In genomic region chr4:11165052-11165451, GRCh38 we compare ENCODE assay signal across 21 cellular contexts.
DNase-seq lines count a peak whose midpoint lies in the region; ATAC-seq and TF ChIP-seq lines count a peak whose summit lies in the region.
"Had no signal": no experiment of that assay in that cellular context is flagged by ENCODE, and none has a peak within 500 bp of the region (broad histone marks: within the 10 kb centered on the region; RNA-seq: fewer than 3 reads in every experiment).

No MANE protein-coding gene starts in this region.

- H3K79me1 ChIP-seq in trophoblast cell (ENCODE audit: low read length): no peaks in the 10 kb centered on the region

- no peak overlapping the region for H2BK120ac ChIP-seq in trophoblast cell (ENCODE audit: insufficient read depth, low read length, poor library complexity)

- no peak for TF ChIP-seq CTCF in hepatocyte (IDR thresholded peaks at IDR 0.05; ENCODE audit: poor library complexity)
- TF ChIP-seq CTCF in OCI-LY7 (conservative IDR thresholded peaks at IDR 0.05; ENCODE audit: low read length): no peak
- no peak for TF ChIP-seq CTCF in endodermal cell (conservative IDR thresholded peaks at IDR 0.05)

- H2AFZ ChIP-seq in hepatocyte (no peak overlapping the region), trophoblast cell (ENCODE audit: insufficient read depth, low read length, poor library complexity) (no peak overlapping the region), OCI-LY7 (ENCODE audit: low read length) (no peak overlapping the region)

- CTCF ChIA-PET in OCI-LY7 (lab: Charles Lee; ENCODE audit: unreplicated experiment): no interaction called here

- peaks cover 14% of the 10 kb centered on the region for H3K36me3 Mint-ChIP-seq in endodermal cell (ENCODE audit: low read depth)

- ATAC-seq in HG02642 (IDR thresholded peaks at IDR 0.05; ENCODE audit: poor library complexity, unreplicated experiment): no peak
- ATAC-seq: A549, HepG2 had no signal

- no TSS peak for BruUV-seq in OCI-LY7 (replicated peaks; lab: Mats Ljungman, UMichigan)

- H3K9me2 ChIP-seq in hepatocyte (replicated peaks; ENCODE audit: insufficient read depth) (no peaks in the 10 kb centered on the region), OCI-LY7 (ENCODE audit: insufficient read depth, low read length) (no peaks in the 10 kb centered on the region)

- no peak overlapping the region for H3K4ac ChIP-seq in trophoblast cell (ENCODE audit: low read depth, low read length)

- intact Hi-C loops in posterior vena cava (cut with DNase I) (no loop called here), OCI-LY7 (cut with micrococcal nuclease; ENCODE audit: unreplicated experiment) (no loop called here)

- H3K27ac ChIP-seq in hepatocyte (no peak overlapping the region), trophoblast cell (ENCODE audit: low read depth, low read length) (no peak overlapping the region), OCI-LY7 (ENCODE audit: low read depth, low read length, poor library complexity, severe bottlenecking) (no peak overlapping the region), endodermal cell (ENCODE audit: low read depth, low read length) (no peak overlapping the region)
- H3K27ac ChIP-seq: A549; BLaER1 treated with 17β-estradiol and CSF1 and Interleukin-3, amounts not matched to agents 10 nM and 100 nM; SK-N-MC had no signal

- peaks cover 18% of the 10 kb centered on the region for H3K4me1 Mint-ChIP-seq in endodermal cell

- no peak overlapping the region for H2BK5ac ChIP-seq in trophoblast cell (ENCODE audit: low read depth, low read length, poor library complexity)

- no peak overlapping the region for H3K23ac ChIP-seq in trophoblast cell (ENCODE audit: low read length)

- H3K9me3 Mint-ChIP-seq in endodermal cell: peaks cover 9% of the 10 kb centered on the region

- H3K4me1 ChIP-seq in hepatocyte (ENCODE audit: insufficient read depth): no peaks in the 10 kb centered on the region
- no peaks in the 10 kb centered on the region for H3K4me1 ChIP-seq in trophoblast cell (ENCODE audit: control insufficient read depth in 1 of 2, insufficient read depth in 2 of 2, low read length in 2 of 2)
- no peaks in the 10 kb centered on the region for H3K4me1 ChIP-seq in OCI-LY7 (ENCODE audit: insufficient read depth, low read length, poor library complexity, severe bottlenecking)
- H3K4me1 ChIP-seq in endodermal cell (ENCODE audit: control insufficient read depth, insufficient read depth, low read length): no peaks in the 10 kb centered on the region
- H3K4me1 ChIP-seq: A549; BLaER1 treated with 17β-estradiol and CSF1 and Interleukin-3, amounts not matched to agents 10 nM and 100 nM had no signal

- H3K27me3 ChIP-seq in hepatocyte: no peaks in the 10 kb centered on the region
- no peaks in the 10 kb centered on the region for H3K27me3 ChIP-seq in trophoblast cell (ENCODE audit: insufficient read depth, low read length)
- no peaks in the 10 kb centered on the region for H3K27me3 ChIP-seq in endodermal cell (ENCODE audit: control insufficient read depth, insufficient read depth, low read length, poor library complexity, severe bottlenecking)
- H3K27me3 ChIP-seq: BLaER1 treated with 17β-estradiol and CSF1 and Interleukin-3, amounts not matched to agents 10 nM and 100 nM had no signal

- H3K9ac ChIP-seq in trophoblast cell (ENCODE audit: low read length) (no peak overlapping the region), endodermal cell (ENCODE audit: extremely low read depth, low read length, poor library complexity, severe bottlenecking) (no peak overlapping the region)
- H3K9ac ChIP-seq: BLaER1 treated with 17β-estradiol and CSF1 and Interleukin-3, amounts not matched to agents 10 nM and 100 nM had no signal

- H3K4me3 Mint-ChIP-seq in endodermal cell: no peak overlapping the region

- POLR2A ChIA-PET in OCI-LY7 (lab: Charles Lee): interaction anchor here (0.6 kb wide), 2 partner anchors 10 to 126 kb away, joined by 3 read pairs; no protein-coding TSS in a partner anchor

- no peaks in the 10 kb centered on the region for H3K27me3 Mint-ChIP-seq in endodermal cell (ENCODE audit: insufficient read depth)

- no peak overlapping the region for H3K4me3 ChIP-seq in hepatocyte
- no peak overlapping the region for H3K4me3 ChIP-seq in trophoblast cell (ENCODE audit: low read depth, low read length)
- H3K4me3 ChIP-seq in OCI-LY7 (ENCODE audit: low read depth, low read length, poor library complexity, severe bottlenecking): no peak overlapping the region
- no peak overlapping the region for H3K4me3 ChIP-seq in endodermal cell (ENCODE audit: low read length)
- H3K4me3 ChIP-seq: A549; BLaER1 treated with 17β-estradiol and CSF1 and Interleukin-3, amounts not matched to agents 10 nM and 100 nM; SK-N-MC had no signal

- H2AK5ac ChIP-seq in trophoblast cell (ENCODE audit: low read length): no peak overlapping the region

- H4K91ac ChIP-seq in trophoblast cell (ENCODE audit: low read depth, low read length): no peak overlapping the region

- no peak overlapping the region for H3K14ac ChIP-seq in trophoblast cell (ENCODE audit: low read length)

- H3K36me3 ChIP-seq in hepatocyte (replicated peaks; ENCODE audit: insufficient read depth, low read depth): no peaks in the 10 kb centered on the region
- H3K36me3 ChIP-seq in trophoblast cell (ENCODE audit: control insufficient read depth in 1 of 2, insufficient read depth in 2 of 2, low read length in 2 of 2): no peaks in the 10 kb centered on the region
- no peaks in the 10 kb centered on the region for H3K36me3 ChIP-seq in OCI-LY7 (ENCODE audit: insufficient read depth, low read length)
- H3K36me3 ChIP-seq in endodermal cell (ENCODE audit: control insufficient read depth, insufficient read depth, low read length): no peaks in the 10 kb centered on the region
- H3K36me3 ChIP-seq: BLaER1 treated with 17β-estradiol and CSF1 and Interleukin-3, amounts not matched to agents 10 nM and 100 nM had no signal

- H3K18ac ChIP-seq in trophoblast cell (ENCODE audit: low read length): no peak overlapping the region

- no peak overlapping the region for H4K8ac ChIP-seq in trophoblast cell (ENCODE audit: low read depth, low read length)

- H4K20me1 ChIP-seq in hepatocyte (ENCODE audit: insufficient read depth, poor library complexity, severe bottlenecking): no peaks in the 10 kb centered on the region
- H4K20me1 ChIP-seq in OCI-LY7 (ENCODE audit: insufficient read depth, low read length): no peaks in the 10 kb centered on the region
- H4K20me1 ChIP-seq: BLaER1 treated with 17β-estradiol and CSF1 and Interleukin-3, amounts not matched to agents 10 nM and 100 nM had no signal

- no peak overlapping the region for H3K27ac Mint-ChIP-seq in endodermal cell

- no peak overlapping the region for H4K12ac ChIP-seq in trophoblast cell (ENCODE audit: low read depth, low read length)

- H3K4me2 ChIP-seq in hepatocyte (no peak overlapping the region), trophoblast cell (ENCODE audit: low read length) (no peak overlapping the region), OCI-LY7 (ENCODE audit: low read length) (no peak overlapping the region)
- H3K4me2 ChIP-seq: A549; BLaER1 treated with 17β-estradiol and CSF1 and Interleukin-3, amounts not matched to agents 10 nM and 100 nM had no signal

- H2BK12ac ChIP-seq in trophoblast cell (ENCODE audit: low read length): no peak overlapping the region

- whole genome bisulfite sequencing in hepatocyte (ENCODE audit: low lambda C conversion rate, missing lambda C conversion rate): 22% methylated on average over 5 of the region's 5 CpGs
- WGBS in trophoblast cell (ENCODE audit: extremely low coverage, insufficient coverage, insufficient read length): no CpG with 5 or more reads among the region's 5 CpGs
- 67% methylated on average over 5 of the region's 5 CpGs; no CpG with 5 or more reads in 1 of the 2 experiments for WGBS in endodermal cell (ENCODE audit: insufficient coverage in 1 of 2, insufficient read length in 1 of 2), 2 experiments

- DNase-seq in HT1080 (ENCODE audit: low read depth) (peak; percentile 54), RKO (ENCODE audit: low spot score) (peak; percentile 42), hepatocyte (ENCODE audit: low spot score) (peak; percentile 24), trophoblast cell (peak; percentile 13 to 24), posterior vena cava (ENCODE audit: low spot score) (no peak), OCI-LY7 (ENCODE audit: low spot score) (no peak), endodermal cell (no peak)
- DNase-seq: DMS79; GOT3; KBM-7; NCI-H1417; NCI-H2029 treated with DMSO at 0.1 percent for 48 hours; NCI-H510A; NCI-H748 treated with DMSO at 0.1 percent for 48 hours; NK-92 treated with Interleukin-12 subunit alpha and Interleukin-12 subunit beta, amount 100 ng/mL, for 24 hours; SHP77 had no signal

- no peaks in the 10 kb centered on the region for H3K79me2 ChIP-seq in hepatocyte
- H3K79me2 ChIP-seq in trophoblast cell (ENCODE audit: control insufficient read depth, insufficient read depth, low read length, poor library complexity): no peaks in the 10 kb centered on the region
- H3K79me2 ChIP-seq in OCI-LY7 (ENCODE audit: insufficient read depth, low read depth, low read length): no peaks in the 10 kb centered on the region

- H3K9me3 ChIP-seq in hepatocyte (ENCODE audit: low read depth): no peaks in the 10 kb centered on the region
- H3K9me3 ChIP-seq in trophoblast cell (ENCODE audit: insufficient read depth, low read depth, low read length): no peaks in the 10 kb centered on the region
- H3K9me3 ChIP-seq in OCI-LY7 (ENCODE audit: low read length): no peaks in the 10 kb centered on the region
- H3K9me3 ChIP-seq in endodermal cell (ENCODE audit: control insufficient read depth, low read length): peaks cover 11% of the 10 kb centered on the region
- H3K9me3 ChIP-seq: A549 had no signal

Comparison
In these comparisons a context has a peak if more than half of its experiments do, and no peak if none do; other contexts are left out.
1. DNase-seq: peak in HT1080 (single experiment), RKO (single experiment), hepatocyte (single experiment) and trophoblast cell (2 of 2); none in posterior vena cava (single experiment), OCI-LY7 (single experiment) and endodermal cell (single experiment).